In genomic region chr11:67448220-67448609, GRCh38 we compare ENCODE assay signal across 17 cellular contexts. TPM values are rescaled to one million over a fixed set of nuclear protein-coding genes. Genes with fewer than 3 reads are reported as not detected.
DNase-seq lines count a peak whose midpoint lies in the region; ATAC-seq and TF ChIP-seq lines count a peak whose summit lies in the region.
"Had no signal": no experiment of that assay in that cellular context is flagged by ENCODE, and none has a peak within 500 bp of the region (broad histone marks: within the 10 kb centered on the region; RNA-seq: fewer than 3 reads in every experiment).

No MANE protein-coding gene starts in this region.

- H3K27me3 ChIP-seq in tibial nerve (no peaks in the 10 kb centered on the region), heart left ventricle (no peaks in the 10 kb centered on the region)

- H3K27ac ChIP-seq in tibial nerve, result no peak overlapping the region
- H3K27ac ChIP-seq in heart left ventricle, result no peak overlapping the region
- H3K27ac ChIP-seq: HL-60 had no signal

- H3K4me1 ChIP-seq in tibial nerve (peaks cover 0 to 23% (median 12%) of the 10 kb centered on the region in 4 donors), heart left ventricle (peaks cover 0 to 52% (median 8%) of the 10 kb centered on the region in 12 donors)

- WGBS in tibial nerve, 2 donors, result 89 to 90% methylated on average over 7 of the region's 7 CpGs
- 90 to 94% (median 92%) methylated on average over 7 of the region's 7 CpGs for WGBS in heart left ventricle, 4 donors

- H3K4me1 Mint-ChIP-seq in activated naive CD8-positive, alpha-beta T cell (ENCODE audit: low read depth), result peaks cover 52% of the 10 kb centered on the region
- H3K4me1 Mint-ChIP-seq in activated naive CD8-positive, alpha-beta T cell treated with anti-CD3 and anti-CD28 coated beads for 36 hours, result peaks cover 42% of the 10 kb centered on the region
- peaks cover 31% of the 10 kb centered on the region for H3K4me1 Mint-ChIP-seq in activated T-helper 2 cell treated with anti-CD3 and anti-CD28 coated beads, Interferon-gamma antibody, Interleukin-2, Interleukin-4, amounts not matched to agents 10 μg/mL and 5 μg/mL and 100 μg/mL, durations not matched to agents 14 hours and 24 hours and 36 hours (ENCODE audit: low read depth)
- H3K4me1 Mint-ChIP-seq in memory B cell, result peaks cover 41% of the 10 kb centered on the region
- H3K4me1 Mint-ChIP-seq: GM23338 had no signal

- TF ChIP-seq POLR2A in tibial nerve (IDR thresholded peaks at IDR 0.05) (no peak), heart left ventricle (IDR thresholded peaks at IDR 0.05) (no peak)

- no peak for DNase-seq in activated naive CD8-positive, alpha-beta T cell treated with anti-CD3 and anti-CD28 coated beads for 36 hours
- DNase-seq in activated T-helper 2 cell treated with anti-CD3 and anti-CD28 coated beads, Interferon-gamma antibody, Interleukin-2, Interleukin-4, amounts not matched to agents 10 μg/mL and 5 μg/mL and 100 μg/mL, durations not matched to agents 14 hours and 24 hours and 36 hours (ENCODE audit: low spot score), result no peak
- DNase-seq in memory B cell (ENCODE audit: low spot score in 2 of 2), result no peak
- no peak for DNase-seq in tibial nerve (ENCODE audit: low spot score in 2 of 2)
- DNase-seq in heart left ventricle, result no peak
- no peak for DNase-seq in NCI-H524 (lab: John Stamatoyannopoulos, UW)
- DNase-seq: AML-193, KBM-7, NCI-H2107, NCI-H345, NCI-H69, PC-3 had no signal

- peak overlapping the region; percentile 7 for H3K4me3 Mint-ChIP-seq in activated naive CD8-positive, alpha-beta T cell
- no peak overlapping the region for H3K4me3 Mint-ChIP-seq in activated naive CD8-positive, alpha-beta T cell treated with anti-CD3 and anti-CD28 coated beads for 36 hours
- H3K4me3 Mint-ChIP-seq in activated T-helper 2 cell treated with anti-CD3 and anti-CD28 coated beads, Interferon-gamma antibody, Interleukin-2, Interleukin-4, amounts not matched to agents 10 μg/mL and 5 μg/mL and 100 μg/mL, durations not matched to agents 14 hours and 24 hours and 36 hours (ENCODE audit: low read depth), result no peak overlapping the region
- H3K4me3 Mint-ChIP-seq in memory B cell, result peak overlapping the region; percentile 33
- H3K4me3 Mint-ChIP-seq: CD8-positive, alpha-beta T cell; GM23338 had no signal

- peak overlapping the region; percentile 41 for H3K27ac Mint-ChIP-seq in activated naive CD8-positive, alpha-beta T cell
- H3K27ac Mint-ChIP-seq in activated naive CD8-positive, alpha-beta T cell treated with anti-CD3 and anti-CD28 coated beads for 36 hours, result no peak overlapping the region
- peak overlapping the region; percentile 8 for H3K27ac Mint-ChIP-seq in activated T-helper 2 cell treated with anti-CD3 and anti-CD28 coated beads, Interferon-gamma antibody, Interleukin-2, Interleukin-4, amounts not matched to agents 10 μg/mL and 5 μg/mL and 100 μg/mL, durations not matched to agents 14 hours and 24 hours and 36 hours
- peak overlapping the region; percentile 97 for H3K27ac Mint-ChIP-seq in memory B cell
- H3K27ac Mint-ChIP-seq: GM23338 had no signal

- intact Hi-C loops in activated T-helper 2 cell treated with anti-CD3 and anti-CD28 coated beads, Interferon-gamma antibody, Interleukin-2, Interleukin-4, amounts not matched to agents 10 μg/mL and 5 μg/mL and 100 μg/mL, durations not matched to agents 14 hours and 24 hours and 36 hours (cut with micrococcal nuclease), result no loop called here
- intact Hi-C loops in heart left ventricle (cut with DNase I), result no loop called here

- H3K27me3 Mint-ChIP-seq in activated naive CD8-positive, alpha-beta T cell, result no peaks in the 10 kb centered on the region
- no peaks in the 10 kb centered on the region for H3K27me3 Mint-ChIP-seq in activated naive CD8-positive, alpha-beta T cell treated with anti-CD3 and anti-CD28 coated beads for 36 hours
- H3K27me3 Mint-ChIP-seq in activated T-helper 2 cell treated with anti-CD3 and anti-CD28 coated beads, Interferon-gamma antibody, Interleukin-2, Interleukin-4, amounts not matched to agents 10 μg/mL and 5 μg/mL and 100 μg/mL, durations not matched to agents 14 hours and 24 hours and 36 hours (ENCODE audit: low read depth), result no peaks in the 10 kb centered on the region
- no peaks in the 10 kb centered on the region for H3K27me3 Mint-ChIP-seq in memory B cell

- no peak overlapping the region for H3K4me3 ChIP-seq in tibial nerve
- H3K4me3 ChIP-seq in heart left ventricle, result no peak overlapping the region
- H3K4me3 ChIP-seq: GM23338 had no signal

- H3K36me3 Mint-ChIP-seq in activated naive CD8-positive, alpha-beta T cell, result no peaks in the 10 kb centered on the region
- no peaks in the 10 kb centered on the region for H3K36me3 Mint-ChIP-seq in activated naive CD8-positive, alpha-beta T cell treated with anti-CD3 and anti-CD28 coated beads for 36 hours
- H3K36me3 Mint-ChIP-seq in activated T-helper 2 cell treated with anti-CD3 and anti-CD28 coated beads, Interferon-gamma antibody, Interleukin-2, Interleukin-4, amounts not matched to agents 10 μg/mL and 5 μg/mL and 100 μg/mL, durations not matched to agents 14 hours and 24 hours and 36 hours (ENCODE audit: low read depth), result no peaks in the 10 kb centered on the region
- no peaks in the 10 kb centered on the region for H3K36me3 Mint-ChIP-seq in memory B cell
- H3K36me3 Mint-ChIP-seq: CD8-positive, alpha-beta T cell had no signal

- H3K36me3 ChIP-seq in tibial nerve (no peaks in the 10 kb centered on the region), heart left ventricle (no peaks in the 10 kb centered on the region)

- H3K9me3 ChIP-seq in tibial nerve, result no peaks in the 10 kb centered on the region
- no peaks in the 10 kb centered on the region for H3K9me3 ChIP-seq in heart left ventricle

- no peak for TF ChIP-seq CTCF in tibial nerve (IDR thresholded peaks at IDR 0.05)
- TF ChIP-seq CTCF in heart left ventricle (IDR thresholded peaks at IDR 0.05), result no peak

- no peaks in the 10 kb centered on the region for H3K9me3 Mint-ChIP-seq in activated naive CD8-positive, alpha-beta T cell (ENCODE audit: low read depth)
- no peaks in the 10 kb centered on the region for H3K9me3 Mint-ChIP-seq in activated naive CD8-positive, alpha-beta T cell treated with anti-CD3 and anti-CD28 coated beads for 36 hours
- no peaks in the 10 kb centered on the region for H3K9me3 Mint-ChIP-seq in activated T-helper 2 cell treated with anti-CD3 and anti-CD28 coated beads, Interferon-gamma antibody, Interleukin-2, Interleukin-4, amounts not matched to agents 10 μg/mL and 5 μg/mL and 100 μg/mL, durations not matched to agents 14 hours and 24 hours and 36 hours
- H3K9me3 Mint-ChIP-seq in memory B cell, result no peaks in the 10 kb centered on the region
- H3K9me3 Mint-ChIP-seq: CD8-positive, alpha-beta T cell; GM23338 had no signal

- TF ChIP-seq EP300 in tibial nerve (IDR thresholded peaks at IDR 0.05), result no peak

- no peak for ATAC-seq in memory B cell (ENCODE audit: low read depth)
- ATAC-seq in heart left ventricle, result no peak
- ATAC-seq: CD8-positive, alpha-beta T cell; GM23338; PC-3 had no signal

RNA-seq across cellular contexts. Expression of gene GPR152, which starts 4.3 kb away (rescaled TPM):
- total RNA-seq in activated naive CD8-positive, alpha-beta T cell treated with anti-CD3 and anti-CD28 coated beads for 36 hours, result not detected
- not detected in 2 replicates for total RNA-seq in activated T-helper 2 cell treated with anti-CD3 and anti-CD28 coated beads, Interferon-gamma antibody, Interleukin-2, Interleukin-4, amounts not matched to agents 10 μg/mL and 5 μg/mL and 100 μg/mL, durations not matched to agents 14 hours and 24 hours and 36 hours
- total RNA-seq in tibial nerve (not detected), heart left ventricle (not detected)
- polyA plus RNA-seq in heart left ventricle, result not detected
- total RNA-seq: CD8-positive, alpha-beta T cell; Daoy; GM23338; PC-3 had no signal
- polyA plus RNA-seq: GM23338 had no signal

RNA-seq across cellular contexts. Expression of gene CORO1B, which starts 4.9 kb away (rescaled TPM):
- total RNA-seq in activated naive CD8-positive, alpha-beta T cell treated with anti-CD3 and anti-CD28 coated beads for 36 hours, result 100 to 1,000 TPM; 293 to 310 TPM
- 177 and 186 TPM in 2 replicates for total RNA-seq in activated T-helper 2 cell treated with anti-CD3 and anti-CD28 coated beads, Interferon-gamma antibody, Interleukin-2, Interleukin-4, amounts not matched to agents 10 μg/mL and 5 μg/mL and 100 μg/mL, durations not matched to agents 14 hours and 24 hours and 36 hours
- total RNA-seq in tibial nerve (10 to 100 TPM; 60.9 to 95.1 (median 77.1) TPM), heart left ventricle (10 to 100 TPM; 14.6 to 53.3 (median 21.2) TPM)
- 10 to 100 TPM; 17.1 to 37.0 TPM for polyA plus RNA-seq in heart left ventricle

RNA-seq across cellular contexts. Expression of gene CABP4, which starts 6.9 kb away (rescaled TPM):
- under 1 TPM; 0.27 to 0.28 TPM for total RNA-seq in activated naive CD8-positive, alpha-beta T cell treated with anti-CD3 and anti-CD28 coated beads for 36 hours
- 0.73 and 1.0 TPM in 2 replicates for total RNA-seq in activated T-helper 2 cell treated with anti-CD3 and anti-CD28 coated beads, Interferon-gamma antibody, Interleukin-2, Interleukin-4, amounts not matched to agents 10 μg/mL and 5 μg/mL and 100 μg/mL, durations not matched to agents 14 hours and 24 hours and 36 hours
- total RNA-seq in tibial nerve (1 to 10 TPM in 3 of 4 donors, under 1 TPM in 1; 0.21 to 5.7 (median 3.6) TPM), heart left ventricle (1 to 10 TPM in 3 of 9 donors, under 1 TPM in 5, not detected in 1; 0.25 to 4.2 (median 0.61) TPM)
- under 1 TPM; 0.44 to 0.57 TPM for polyA plus RNA-seq in heart left ventricle
- polyA plus RNA-seq: GM23338 had no signal

RNA-seq across cellular contexts. Expression of gene PTPRCAP, which starts 10.7 kb away (rescaled TPM):
- total RNA-seq in activated naive CD8-positive, alpha-beta T cell treated with anti-CD3 and anti-CD28 coated beads for 36 hours, result 100 to 1,000 TPM; 110 to 117 TPM
- 89.8 and 94.4 TPM in 2 replicates for total RNA-seq in activated T-helper 2 cell treated with anti-CD3 and anti-CD28 coated beads, Interferon-gamma antibody, Interleukin-2, Interleukin-4, amounts not matched to agents 10 μg/mL and 5 μg/mL and 100 μg/mL, durations not matched to agents 14 hours and 24 hours and 36 hours
- total RNA-seq in tibial nerve, result 10 to 100 TPM in 3 of 4 donors, 1 to 10 TPM in 1; 6.9 to 18.0 (median 12.8) TPM
- total RNA-seq in heart left ventricle, result 10 to 100 TPM in 1 of 9 donors, 1 to 10 TPM in 4, under 1 TPM in 4; 0.50 to 11.0 (median 1.3) TPM
- polyA plus RNA-seq in heart left ventricle, result 1 to 10 TPM; 1.1 to 1.4 TPM

RNA-seq across cellular contexts. Expression of gene RPS6KB2, which starts 19.9 kb away (rescaled TPM):
- total RNA-seq in activated naive CD8-positive, alpha-beta T cell treated with anti-CD3 and anti-CD28 coated beads for 36 hours, result 10 to 100 TPM; 64.9 to 67.7 TPM
- 67.6 and 70.2 TPM in 2 replicates for total RNA-seq in activated T-helper 2 cell treated with anti-CD3 and anti-CD28 coated beads, Interferon-gamma antibody, Interleukin-2, Interleukin-4, amounts not matched to agents 10 μg/mL and 5 μg/mL and 100 μg/mL, durations not matched to agents 14 hours and 24 hours and 36 hours
- total RNA-seq in tibial nerve (10 to 100 TPM; 36.9 to 69.3 (median 47.1) TPM), heart left ventricle (10 to 100 TPM; 19.3 to 32.8 (median 25.2) TPM)
- polyA plus RNA-seq in heart left ventricle, result 10 to 100 TPM; 33.3 to 36.0 TPM

Comparison
In these comparisons a context has a peak if more than half of its experiments do, and no peak if none do; other contexts are left out.
1. H3K4me3 Mint-ChIP-seq: peak in activated naive CD8-positive, alpha-beta T cell (single experiment) and memory B cell (single experiment); none in activated naive CD8-positive, alpha-beta T cell treated with anti-CD3 and anti-CD28 coated beads for 36 hours (single experiment) and activated T-helper 2 cell treated with anti-CD3 and anti-CD28 coated beads, Interferon-gamma antibody, Interleukin-2, Interleukin-4, amounts not matched to agents 10 μg/mL and 5 μg/mL and 100 μg/mL, durations not matched to agents 14 hours and 24 hours and 36 hours (single experiment).